16 cellular contexts compared by ENCODE assay signal in the genomic region with DNA sequence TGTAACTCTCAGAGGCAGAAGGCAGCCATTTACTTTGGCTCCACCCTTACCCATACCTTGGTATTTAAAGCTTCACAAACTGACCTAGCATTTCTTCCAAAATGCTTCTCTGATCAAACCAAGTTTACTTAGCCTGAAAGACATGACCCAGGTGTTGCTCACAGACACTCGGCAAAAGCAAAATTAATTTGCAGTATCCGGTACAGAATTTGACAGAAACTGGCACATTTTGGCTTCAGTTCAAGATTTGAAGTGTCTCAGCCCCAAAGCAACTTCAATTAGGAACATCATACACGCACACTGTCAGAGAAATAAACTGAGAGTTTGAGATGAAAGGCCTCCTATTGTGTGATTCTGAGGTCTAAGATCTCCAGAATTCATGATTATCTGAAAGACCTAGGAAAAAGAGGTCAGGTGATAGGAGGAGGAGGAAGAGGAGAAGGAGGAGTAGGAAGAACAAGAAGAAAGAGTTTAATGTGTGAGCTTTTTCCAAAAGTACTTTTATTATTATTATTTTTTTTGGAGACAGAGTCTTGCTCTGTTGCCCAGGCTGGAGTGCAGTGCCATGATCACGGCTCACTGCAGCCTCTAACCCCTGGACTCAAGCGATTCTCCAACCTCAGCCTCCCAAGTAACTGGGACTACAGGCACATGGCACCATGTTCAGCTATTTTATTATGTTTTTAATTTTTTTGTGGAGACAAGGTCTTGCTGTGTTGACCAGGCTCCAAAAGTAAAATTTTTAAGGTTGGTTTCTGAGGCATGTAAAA.
DNase-seq lines count a peak whose midpoint lies in the region; ATAC-seq and TF ChIP-seq lines count a peak whose summit lies in the region.
"Had no signal": no experiment of that assay in that cellular context is flagged by ENCODE, and none has a peak within 500 bp of the region (broad histone marks: within the 10 kb centered on the region; RNA-seq: fewer than 3 reads in every experiment).

No MANE protein-coding gene starts in this region.

- H3K27ac ChIP-seq in trophoblast cell (ENCODE audit: low read depth, low read length), result no peak overlapping the region
- no peak overlapping the region for H3K27ac ChIP-seq in endodermal cell (ENCODE audit: low read depth, low read length)
- H3K27ac ChIP-seq: SK-N-MC had no signal

- H3K4ac ChIP-seq in trophoblast cell (ENCODE audit: low read depth, low read length), result no peak overlapping the region

- no peak for ATAC-seq in stimulated activated naive CD8-positive, alpha-beta T cell treated with anti-CD3 and anti-CD28 coated beads, Interleukin-15, Interleukin-2, amounts not matched to agents 100 U/mL and 50 U/mL, for 24 hours
- ATAC-seq: left lung had no signal

- no peak overlapping the region for H4K12ac ChIP-seq in trophoblast cell (ENCODE audit: low read depth, low read length)

- H3K9ac ChIP-seq in trophoblast cell (ENCODE audit: low read length) (no peak overlapping the region), endodermal cell (ENCODE audit: extremely low read depth, low read length, poor library complexity, severe bottlenecking) (no peak overlapping the region)

- peaks cover 41% of the 10 kb centered on the region for H3K36me3 Mint-ChIP-seq in stimulated activated naive CD8-positive, alpha-beta T cell treated with anti-CD3 and anti-CD28 coated beads, Interleukin-15, Interleukin-2, amounts not matched to agents 100 ng/mL and 50 ng/mL, for 24 hours (ENCODE audit: low read depth)
- peaks cover 2% of the 10 kb centered on the region for H3K36me3 Mint-ChIP-seq in chondrocyte (ENCODE audit: low read depth)
- peaks cover 5% of the 10 kb centered on the region for H3K36me3 Mint-ChIP-seq in endodermal cell (ENCODE audit: low read depth)

- H3K27me3 Mint-ChIP-seq in stimulated activated naive CD8-positive, alpha-beta T cell treated with anti-CD3 and anti-CD28 coated beads, Interleukin-15, Interleukin-2, amounts not matched to agents 100 ng/mL and 50 ng/mL, for 24 hours, result no peaks in the 10 kb centered on the region
- no peaks in the 10 kb centered on the region for H3K27me3 Mint-ChIP-seq in chondrocyte (ENCODE audit: low read depth)
- no peaks in the 10 kb centered on the region for H3K27me3 Mint-ChIP-seq in endodermal cell (ENCODE audit: insufficient read depth)
- H3K27me3 Mint-ChIP-seq: activated B cell treated with CpG ODN at 0.5 μM for 24 hours, B cell had no signal

- H3K9me3 ChIP-seq in trophoblast cell (ENCODE audit: insufficient read depth, low read depth, low read length) (no peaks in the 10 kb centered on the region), endodermal cell (ENCODE audit: control insufficient read depth, low read length) (no peaks in the 10 kb centered on the region)
- H3K9me3 ChIP-seq: left lung had no signal

- H3K18ac ChIP-seq in trophoblast cell (ENCODE audit: low read length), result no peak overlapping the region

- H3K36me3 ChIP-seq in trophoblast cell (ENCODE audit: control insufficient read depth in 1 of 2, insufficient read depth in 2 of 2, low read length in 2 of 2), result peaks cover 7% of the 10 kb centered on the region in 2 experiments
- peaks cover 37% of the 10 kb centered on the region for H3K36me3 ChIP-seq in endodermal cell (ENCODE audit: control insufficient read depth, insufficient read depth, low read length)
- H3K36me3 ChIP-seq: left lung had no signal

- H3K27me3 ChIP-seq in trophoblast cell (ENCODE audit: insufficient read depth, low read length) (no peaks in the 10 kb centered on the region), endodermal cell (ENCODE audit: control insufficient read depth, insufficient read depth, low read length, poor library complexity, severe bottlenecking) (no peaks in the 10 kb centered on the region)
- H3K27me3 ChIP-seq: left lung had no signal

- H3K79me1 ChIP-seq in trophoblast cell (ENCODE audit: low read length), result peaks cover 8% of the 10 kb centered on the region

- no peak overlapping the region for H3K14ac ChIP-seq in trophoblast cell (ENCODE audit: low read length)

- no peaks in the 10 kb centered on the region for H3K79me2 ChIP-seq in trophoblast cell (ENCODE audit: control insufficient read depth, insufficient read depth, low read length, poor library complexity)

- no peak overlapping the region for H4K8ac ChIP-seq in trophoblast cell (ENCODE audit: low read depth, low read length)

- no peak overlapping the region for H2BK120ac ChIP-seq in trophoblast cell (ENCODE audit: insufficient read depth, low read length, poor library complexity)

- peaks cover 20 to 30% of the 10 kb centered on the region in 2 experiments for H3K4me1 ChIP-seq in trophoblast cell (ENCODE audit: control insufficient read depth in 1 of 2, insufficient read depth in 2 of 2, low read length in 2 of 2)
- peaks cover 18% of the 10 kb centered on the region for H3K4me1 ChIP-seq in endodermal cell (ENCODE audit: control insufficient read depth, insufficient read depth, low read length)

- no peak overlapping the region for H3K4me2 ChIP-seq in trophoblast cell (ENCODE audit: low read length)

- H4K91ac ChIP-seq in trophoblast cell (ENCODE audit: low read depth, low read length), result no peak overlapping the region

- peak overlapping the region; percentile 16 for H2BK12ac ChIP-seq in trophoblast cell (ENCODE audit: low read length)

- H3K4me1 Mint-ChIP-seq in stimulated activated naive CD8-positive, alpha-beta T cell treated with anti-CD3 and anti-CD28 coated beads, Interleukin-15, Interleukin-2, amounts not matched to agents 100 ng/mL and 50 ng/mL, for 24 hours (ENCODE audit: low read depth), result peaks cover 61% of the 10 kb centered on the region
- H3K4me1 Mint-ChIP-seq in chondrocyte (ENCODE audit: low read depth) (peaks cover 69% of the 10 kb centered on the region), endodermal cell (peaks cover 80% of the 10 kb centered on the region)

- H3K4me3 ChIP-seq in trophoblast cell (ENCODE audit: low read depth, low read length) (no peak overlapping the region), endodermal cell (ENCODE audit: low read length) (no peak overlapping the region)
- H3K4me3 ChIP-seq: left lung, SK-N-MC had no signal

- DNase-seq in stimulated activated naive CD8-positive, alpha-beta T cell treated with anti-CD3 and anti-CD28 coated beads, Interleukin-15, Interleukin-2, amounts not matched to agents 100 U/mL and 50 U/mL, for 24 hours, result no peak
- no peak for DNase-seq in chondrocyte (ENCODE audit: low spot score)
- no peak for DNase-seq in trophoblast cell
- no peak for DNase-seq in endodermal cell
- no peak for DNase-seq in stimulated activated CD4-positive, alpha-beta T cell treated with anti-CD3 and anti-CD28 coated beads, Interleukin-4, amount 100 ng/mL, for 1 hour
- DNase-seq in stimulated activated CD4-positive, alpha-beta T cell treated with anti-CD3 and anti-CD28 coated beads, Interleukin-12 subunit alpha, Interleukin-12 subunit beta, amount 100 ng/mL, for 4 hours, result no peak
- no peak for DNase-seq in GM20000 (ENCODE audit: low spot score)
- DNase-seq: activated B cell treated with CpG ODN at 0.5 μM for 24 hours; activated T-cell treated with anti-CD3 and anti-CD28 coated beads for 4 hours; left lung; NCI-H1092; occipital lobe; stimulated activated CD4-positive, alpha-beta T cell treated with anti-CD3 and anti-CD28 coated beads, Interleukin-15, amount 100 ng/mL, for 24 hours had no signal

- no peak overlapping the region for H2AK5ac ChIP-seq in trophoblast cell (ENCODE audit: low read length)

- peak overlapping the region; percentile 12 for H3K27ac Mint-ChIP-seq in stimulated activated naive CD8-positive, alpha-beta T cell treated with anti-CD3 and anti-CD28 coated beads, Interleukin-15, Interleukin-2, amounts not matched to agents 100 ng/mL and 50 ng/mL, for 24 hours
- H3K27ac Mint-ChIP-seq in chondrocyte (ENCODE audit: unreplicated experiment), result peak overlapping the region; percentile 71
- H3K27ac Mint-ChIP-seq in endodermal cell, result no peak overlapping the region
- H3K27ac Mint-ChIP-seq: activated B cell treated with CpG ODN at 0.5 μM for 24 hours, B cell had no signal

- H3K4me3 Mint-ChIP-seq in stimulated activated naive CD8-positive, alpha-beta T cell treated with anti-CD3 and anti-CD28 coated beads, Interleukin-15, Interleukin-2, amounts not matched to agents 100 ng/mL and 50 ng/mL, for 24 hours, result no peak overlapping the region
- no peak overlapping the region for H3K4me3 Mint-ChIP-seq in chondrocyte (ENCODE audit: unreplicated experiment)
- H3K4me3 Mint-ChIP-seq in endodermal cell, result no peak overlapping the region
- H3K4me3 Mint-ChIP-seq: activated B cell treated with CpG ODN at 0.5 μM for 24 hours, B cell had no signal

- no CpG with 5 or more reads among the region's 5 CpGs for WGBS in trophoblast cell (ENCODE audit: extremely low coverage, insufficient coverage, insufficient read length)
- 94 to 97% methylated on average over 3 to 5 of the region's 5 CpGs for WGBS in endodermal cell (ENCODE audit: insufficient coverage in 1 of 2, insufficient read length in 1 of 2), 2 experiments

- no peak overlapping the region for H3K23ac ChIP-seq in trophoblast cell (ENCODE audit: low read length)

- H2BK5ac ChIP-seq in trophoblast cell (ENCODE audit: low read depth, low read length, poor library complexity), result no peak overlapping the region

- H3K9me3 Mint-ChIP-seq in stimulated activated naive CD8-positive, alpha-beta T cell treated with anti-CD3 and anti-CD28 coated beads, Interleukin-15, Interleukin-2, amounts not matched to agents 100 ng/mL and 50 ng/mL, for 24 hours, result no peaks in the 10 kb centered on the region
- H3K9me3 Mint-ChIP-seq in chondrocyte (ENCODE audit: low read depth) (no peaks in the 10 kb centered on the region), endodermal cell (no peaks in the 10 kb centered on the region)
- H3K9me3 Mint-ChIP-seq: activated B cell treated with CpG ODN at 0.5 μM for 24 hours had no signal

- TF ChIP-seq CTCF in chondrocyte (IDR thresholded peaks at IDR 0.05) (no peak), endodermal cell (conservative IDR thresholded peaks at IDR 0.05) (no peak), GM20000 (IDR thresholded peaks at IDR 0.05; ENCODE audit: extremely low read depth, missing control alignments) (no peak)

- no peak overlapping the region for H2AFZ ChIP-seq in trophoblast cell (ENCODE audit: insufficient read depth, low read length, poor library complexity)
